ENCODE assay signal across 8 cellular contexts in the genomic region with DNA sequence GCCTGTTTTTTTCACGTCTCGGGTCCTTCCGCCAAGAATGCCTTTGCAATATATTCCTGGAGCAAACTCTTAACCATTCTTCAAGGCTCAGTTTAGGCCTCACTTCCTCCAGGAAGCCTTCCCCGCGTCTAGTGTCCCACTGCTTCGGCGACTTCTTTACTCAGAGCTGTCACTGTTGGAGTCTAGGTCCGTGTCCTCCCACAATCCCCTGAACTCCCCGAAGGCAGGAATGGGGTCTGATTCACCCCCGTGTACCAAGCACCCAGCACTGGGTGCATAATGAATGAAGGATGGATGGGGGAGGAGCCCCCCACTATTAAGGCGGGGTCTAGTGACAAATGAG. TPM values are rescaled to one million over a fixed set of nuclear protein-coding genes. Genes with fewer than 3 reads are reported as not detected.
DNase-seq lines count a peak whose midpoint lies in the region; ATAC-seq and TF ChIP-seq lines count a peak whose summit lies in the region.

No MANE protein-coding gene starts in this region.

- H3K27me3 ChIP-seq in SU-DHL-6 (ENCODE audit: low read length) = no peaks in the 10 kb centered on the region
- peaks cover 9% of the 10 kb centered on the region; the same call in 1 of the 2 replicates for H3K27me3 ChIP-seq in iPS DF 6.9 (ENCODE audit: control insufficient read depth, insufficient read depth, low read length)
- H3K27me3 ChIP-seq in stomach = peaks cover 0 to 4% (median 0%) of the 10 kb centered on the region in 3 donors

- ATAC-seq in HG03354 (IDR thresholded peaks at IDR 0.05; ENCODE audit: poor library complexity, severe bottlenecking, unreplicated experiment) (no peak), GM21381 (IDR thresholded peaks at IDR 0.05; ENCODE audit: unreplicated experiment) (no peak)

- H3K27ac ChIP-seq in SU-DHL-6 (ENCODE audit: low read depth, low read length) (no peak overlapping the region), iPS DF 6.9 (ENCODE audit: low read length) (no peak overlapping the region), stomach (peak overlapping the region; percentile 60 to 98 (median 96))

- intact Hi-C loops in stomach (cut with DNase I; ENCODE audit: low total_unique reads) = no loop called here

- H3K9me3 ChIP-seq in SU-DHL-6 (ENCODE audit: insufficient read depth, low read length) (no peaks in the 10 kb centered on the region), iPS DF 6.9 (ENCODE audit: control insufficient read depth, insufficient read depth, low read length) (no peaks in the 10 kb centered on the region), stomach (no peaks in the 10 kb centered on the region)

- TF ChIP-seq EP300 in stomach (IDR thresholded peaks at IDR 0.05) = no peak

- no peaks in the 10 kb centered on the region for H4K20me1 ChIP-seq in SU-DHL-6 (ENCODE audit: low read depth, low read length)

- no peaks in the 10 kb centered on the region for H3K79me2 ChIP-seq in SU-DHL-6 (ENCODE audit: insufficient read depth, low read length)

- peak overlapping the region; percentile 67 for H3K9ac ChIP-seq in SU-DHL-6 (ENCODE audit: low read length)

- no peaks in the 10 kb centered on the region for H3K9me2 ChIP-seq in SU-DHL-6 (replicated peaks; ENCODE audit: insufficient read depth, low read length)

- H3K4me1 ChIP-seq in iPS DF 6.9 (ENCODE audit: control insufficient read depth, insufficient read depth, low read length) = peaks cover 12% of the 10 kb centered on the region
- H3K4me1 ChIP-seq in stomach = peaks cover 30 to 70% (median 48%) of the 10 kb centered on the region in 4 donors

- H3K4me3 ChIP-seq in SU-DHL-6 (ENCODE audit: insufficient read depth, low read length, poor library complexity, severe bottlenecking) (peak overlapping the region; percentile 79), iPS DF 6.9 (ENCODE audit: low read length) (peak overlapping the region; percentile 96; the same call in 1 of the 2 replicates), stomach (peak overlapping the region; percentile 54 to 78 (median 59))

- peak overlapping the region; percentile 88 for H3K4me2 ChIP-seq in SU-DHL-6 (ENCODE audit: low read depth, low read length, poor library complexity, severe bottlenecking)

- in situ Hi-C loops in GM18951 (cut with MboI; ENCODE audit: low sequenced_read_pairs, unreplicated experiment) = no loop called here

- H2AFZ ChIP-seq in SU-DHL-6 (ENCODE audit: low read depth, low read length, severe bottlenecking) = peak overlapping the region; percentile 87

- no peaks in the 10 kb centered on the region for H3F3A ChIP-seq in SU-DHL-6 (ENCODE audit: insufficient read depth)

- H3K36me3 ChIP-seq in SU-DHL-6 (ENCODE audit: low read length) (no peaks in the 10 kb centered on the region), iPS DF 6.9 (ENCODE audit: control insufficient read depth, insufficient read depth, low read length) (peaks cover 5% of the 10 kb centered on the region; the same call in 1 of the 2 replicates), stomach (no peaks in the 10 kb centered on the region)

- DNase-seq in iPS DF 6.9 (ENCODE audit: low read depth, low spot score) (no peak), stomach (no peak), NCI-H748 treated with DMSO at 0.1 percent for 48 hours (lab: John Stamatoyannopoulos, UW) (no peak), DMS153 treated with DMSO at 0.1 percent for 48 hours (lab: John Stamatoyannopoulos, UW; ENCODE audit: unreplicated experiment) (no peak)

- WGBS in iPS DF 6.9 (ENCODE audit: insufficient coverage, insufficient read length) = no CpG with 5 or more reads among the region's 11 CpGs
- WGBS in stomach, 5 donors = 7 to 11% (median 8%) methylated on average over 11 of the region's 11 CpGs

- TF ChIP-seq CTCF in SU-DHL-6 (IDR thresholded peaks at IDR 0.05; ENCODE audit: insufficient read depth, low read length, poor library complexity, severe bottlenecking) = no peak
- TF ChIP-seq CTCF in stomach (IDR thresholded peaks at IDR 0.05) = no peak

- TF ChIP-seq POLR2A in GM18951 (IDR thresholded peaks at IDR 0.05; ENCODE audit: extremely low read depth, insufficient read depth, insufficient read length) = peak; percentile 28
- TF ChIP-seq POLR2A in stomach (IDR thresholded peaks at IDR 0.05) = no peak

RNA-seq across cellular contexts. Expression of a gene that starts 0.5 kb away (rescaled TPM):
- total RNA-seq in stomach = 100 to 1,000 TPM in 1 of 5 donors, 10 to 100 TPM in 4; 13.2 to 156 (median 24.0) TPM
- polyA plus RNA-seq in stomach = 10 to 100 TPM in 1 of 3 donors, 1 to 10 TPM in 2; 8.5 to 25.7 (median 9.5) TPM

RNA-seq across cellular contexts. Expression of a gene that starts 6.7 kb away (rescaled TPM):
- total RNA-seq in stomach = 10 to 100 TPM in 3 of 5 donors, 1 to 10 TPM in 1, not detected in 1; 1.3 to 25.5 (median 14.5) TPM
- 1 to 10 TPM; 3.9 to 6.8 (median 4.0) TPM for polyA plus RNA-seq in stomach

RNA-seq across cellular contexts. Expression of a gene that starts 8.7 kb away (rescaled TPM):
- 100 to 1,000 TPM in 2 of 5 donors, 10 to 100 TPM in 3; 36.8 to 304 (median 89.7) TPM for total RNA-seq in stomach
- polyA plus RNA-seq in stomach = 10 to 100 TPM; 32.8 to 44.3 (median 38.7) TPM

RNA-seq across cellular contexts. Expression of a gene that starts 12.9 kb away (rescaled TPM):
- total RNA-seq in stomach = 100 to 1,000 TPM in 1 of 5 donors, 10 to 100 TPM in 4; 11.4 to 492 (median 39.4) TPM
- 10 to 100 TPM; 17.2 to 59.7 (median 21.5) TPM for polyA plus RNA-seq in stomach

RNA-seq across cellular contexts. Expression of a gene that starts 15.7 kb away (rescaled TPM):
- total RNA-seq in stomach = 100 to 1,000 TPM in 2 of 5 donors, 10 to 100 TPM in 3; 11.6 to 133 (median 57.2) TPM
- 10 to 100 TPM; 20.4 to 44.6 (median 37.1) TPM for polyA plus RNA-seq in stomach

Comparison
In these comparisons a context has a peak if more than half of its experiments do, and no peak if none do; other contexts are left out.
1. H3K27ac ChIP-seq: peak in stomach (5 of 5); none in SU-DHL-6 (single experiment) and iPS DF 6.9 (single experiment).
2. Peak in every context shown above with its lines, with median percentiles within 50 percentile points of each other: H3K4me3 ChIP-seq.